ENCODE assay signal across 1 cellular context in genomic region chr3:187798531-187799520, GRCh38.
TF ChIP-seq lines count a peak whose summit lies in the region.

No MANE protein-coding gene starts in this region.

TF ChIP-seq in HepG2, 621 proteins besides CTCF, POLR2A, EP300 and RAD21 (continued from another document):
- TF ChIP-seq ZNF318 (CRISPR knock-in tag; IDR thresholded peaks at IDR 0.05) = no peak
- no peak for TF ChIP-seq PRPF4 (IDR thresholded peaks at IDR 0.05; ENCODE audit: low read depth, low read length, poor library complexity, severe bottlenecking)
- no peak for TF ChIP-seq ELF3 (CRISPR knock-in tag; IDR thresholded peaks at IDR 0.05)
- TF ChIP-seq NFIB (CRISPR knock-in tag; IDR thresholded peaks at IDR 0.05; ENCODE audit: borderline replicate concordance) = no peak
- TF ChIP-seq E2F2 (CRISPR knock-in tag; IDR thresholded peaks at IDR 0.05; ENCODE audit: borderline replicate concordance) = no peak
- TF ChIP-seq ZNF546 (CRISPR knock-in tag; conservative IDR thresholded peaks at IDR 0.05) = no peak
- TF ChIP-seq NR2F2 (IDR thresholded peaks at IDR 0.05; ENCODE audit: borderline replicate concordance, low read depth) = no peak
TF ChIP-seq in HepG2: peak in this region for 0.
